23 cellular contexts compared by ENCODE assay signal in the genomic region with DNA sequence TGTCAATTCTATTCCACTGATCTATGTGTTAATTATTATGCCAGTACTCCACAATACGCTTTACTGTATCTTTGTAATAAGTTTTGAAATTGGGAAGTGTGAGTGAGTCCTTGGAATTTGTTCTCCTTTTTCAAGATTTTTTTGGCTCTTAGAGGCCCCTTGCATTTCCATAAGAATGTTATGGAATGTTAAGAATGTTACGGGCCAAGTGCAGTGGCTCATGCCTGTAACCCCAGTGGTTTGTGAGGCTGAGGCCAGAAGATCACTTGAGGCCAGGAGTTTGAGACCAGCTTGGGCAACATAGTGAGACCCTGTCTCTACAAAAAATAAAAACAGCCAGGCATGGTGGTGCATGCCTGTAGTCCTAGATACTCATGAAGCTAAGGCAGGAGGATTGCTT.
"Had no signal": no experiment of that assay in that cellular context is flagged by ENCODE, and none has a peak within 500 bp of the region (broad histone marks: within the 10 kb centered on the region; RNA-seq: fewer than 3 reads in every experiment).

No MANE protein-coding gene starts in this region.

- H3K9me3 Mint-ChIP-seq: activated CD4-positive, alpha-beta T cell treated with anti-CD3 and anti-CD28 coated beads, Interleukin-2, amount 10 ng/mL, durations not matched to agents 7 days and 5 days; activated naive CD4-positive, alpha-beta T cell treated with anti-CD3 and anti-CD28 coated beads, Interleukin-2, amount 50 U/mL, for 72 hours; activated T-helper 17 cell treated with anti-CD3 and anti-CD28 coated beads, Interleukin-2, amount 50 U/mL, for 72 hours; natural killer cell; T-helper 2 cell treated with Interferon-gamma antibody and Interleukin-4, amounts not matched to agents 5 μg/mL and 100 μg/mL, for 36 hours had no signal

- H3K4me3 Mint-ChIP-seq: activated CD4-positive, alpha-beta T cell treated with anti-CD3 and anti-CD28 coated beads, Interleukin-2, amount 10 ng/mL, durations not matched to agents 7 days and 5 days; activated CD8-positive, alpha-beta T cell treated with anti-CD3 and anti-CD28 coated beads, Interleukin-2, amount 10 ng/mL, durations not matched to agents 7 days and 5 days; activated T-helper 17 cell treated with anti-CD3 and anti-CD28 coated beads, Interleukin-2, amount 50 U/mL, for 72 hours; natural killer cell; T-cell; T-helper 2 cell treated with Interferon-gamma antibody and Interleukin-4, amounts not matched to agents 5 μg/mL and 100 μg/mL, for 36 hours had no signal

- H3K36me3 ChIP-seq: thyroid gland, upper lobe of right lung had no signal

- H3K36me3 Mint-ChIP-seq: activated naive CD4-positive, alpha-beta T cell treated with anti-CD3 and anti-CD28 coated beads, Interleukin-2, amount 50 U/mL, for 72 hours; natural killer cell; T-cell had no signal

- H3K9me3 ChIP-seq: thyroid gland, upper lobe of right lung had no signal

- H3K27me3 Mint-ChIP-seq: activated CD4-positive, alpha-beta T cell treated with anti-CD3 and anti-CD28 coated beads, Interleukin-2, amount 10 ng/mL, durations not matched to agents 7 days and 5 days; activated T-helper 17 cell treated with anti-CD3 and anti-CD28 coated beads, Interleukin-2, amount 50 U/mL, for 72 hours had no signal

- H3K4me1 Mint-ChIP-seq: activated CD4-positive, alpha-beta T cell treated with anti-CD3 and anti-CD28 coated beads, Interleukin-2, amount 10 ng/mL, durations not matched to agents 7 days and 5 days; activated T-helper 17 cell treated with anti-CD3 and anti-CD28 coated beads, Interleukin-2, amount 50 U/mL, for 72 hours; natural killer cell; T-cell had no signal

- ATAC-seq: activated CD8-positive, alpha-beta T cell treated with anti-CD3 and anti-CD28 coated beads, Interleukin-2, amount 10 ng/mL, durations not matched to agents 7 days and 5 days; activated naive CD4-positive, alpha-beta T cell treated with anti-CD3 and anti-CD28 coated beads, Interleukin-2, amount 50 U/mL, for 72 hours; activated T-helper 17 cell treated with anti-CD3 and anti-CD28 coated beads, Interleukin-2, amount 50 U/mL, for 72 hours; left ventricle myocardium superior; natural killer cell; stimulated activated naive CD8-positive, alpha-beta T cell treated with anti-CD3 and anti-CD28 coated beads, Interleukin-15, Interleukin-2, amounts not matched to agents 100 U/mL and 50 U/mL, for 24 hours; T-cell; upper lobe of right lung had no signal

- H3K27me3 ChIP-seq: thyroid gland, upper lobe of right lung had no signal

- FAIRE-seq: endometrium had no signal

- H3K4me3 ChIP-seq: coronary artery, thyroid gland, upper lobe of right lung had no signal

- H3K27ac ChIP-seq: coronary artery, thyroid gland, upper lobe of right lung, VCaP had no signal

- DNase-seq: activated CD4-positive, alpha-beta T cell treated with anti-CD3 and anti-CD28 coated beads, Interleukin-2, amount 10 ng/mL, durations not matched to agents 7 days and 5 days; activated CD4-positive, CD25-positive, alpha-beta regulatory T cell treated with anti-CD3 and anti-CD28 coated beads, Interleukin-2, amount 50 U/mL, for 72 hours; activated CD8-positive, alpha-beta T cell treated with anti-CD3 and anti-CD28 coated beads, Interleukin-2, amount 10 ng/mL, durations not matched to agents 7 days and 5 days; activated T-cell treated with anti-CD3 and anti-CD28 coated beads, Interleukin-2, amount 50 U/mL, for 1 hour; cerebellar nuclear complex; foreskin melanocyte; left ventricle myocardium superior; mammary epithelial cell; midbrain; natural killer cell; stimulated activated CD4-positive, alpha-beta T cell treated with anti-CD3 and anti-CD28 coated beads, Interleukin-4, amount 100 ng/mL, for 4 hours; stimulated activated naive CD8-positive, alpha-beta T cell treated with anti-CD3 and anti-CD28 coated beads, Interleukin-15, Interleukin-2, amounts not matched to agents 100 U/mL and 50 U/mL, for 24 hours; substantia nigra; T-cell; thyroid gland; upper lobe of right lung had no signal

- H3K27ac Mint-ChIP-seq: activated CD4-positive, alpha-beta T cell treated with anti-CD3 and anti-CD28 coated beads, Interleukin-2, amount 10 ng/mL, durations not matched to agents 7 days and 5 days; activated CD8-positive, alpha-beta T cell treated with anti-CD3 and anti-CD28 coated beads, Interleukin-2, amount 10 ng/mL, durations not matched to agents 7 days and 5 days; activated naive CD4-positive, alpha-beta T cell treated with anti-CD3 and anti-CD28 coated beads, Interleukin-2, amount 50 U/mL, for 72 hours; activated T-helper 17 cell treated with anti-CD3 and anti-CD28 coated beads, Interleukin-2, amount 50 U/mL, for 72 hours; natural killer cell; progenitor cell of endocrine pancreas; T-cell; T-helper 2 cell treated with Interferon-gamma antibody and Interleukin-4, amounts not matched to agents 5 μg/mL and 100 μg/mL, for 36 hours had no signal

- H3K4me1 ChIP-seq: thyroid gland, upper lobe of right lung had no signal
